In genomic region chr4:4779486-4779885, GRCh38 we compare ENCODE assay signal across 1 cellular context.
A peak's percentile ranks its signal among the peaks of the same experiment; 100 is the strongest.
TF ChIP-seq lines count a peak whose summit lies in the region.

No MANE protein-coding gene starts in this region.

TF ChIP-seq in K562, 482 proteins besides CTCF, POLR2A, EP300 and RAD21 (continued from another document):
- peak; percentile 76 for TF ChIP-seq ATF3 (IDR thresholded peaks at IDR 0.05)
- TF ChIP-seq ATF3 (CRISPR knock-in tag; conservative IDR thresholded peaks at IDR 0.05), result no peak
- no peak for TF ChIP-seq NCOR1 (IDR thresholded peaks at IDR 0.05)
